ENCODE assay signal across 13 cellular contexts in the genomic region with DNA sequence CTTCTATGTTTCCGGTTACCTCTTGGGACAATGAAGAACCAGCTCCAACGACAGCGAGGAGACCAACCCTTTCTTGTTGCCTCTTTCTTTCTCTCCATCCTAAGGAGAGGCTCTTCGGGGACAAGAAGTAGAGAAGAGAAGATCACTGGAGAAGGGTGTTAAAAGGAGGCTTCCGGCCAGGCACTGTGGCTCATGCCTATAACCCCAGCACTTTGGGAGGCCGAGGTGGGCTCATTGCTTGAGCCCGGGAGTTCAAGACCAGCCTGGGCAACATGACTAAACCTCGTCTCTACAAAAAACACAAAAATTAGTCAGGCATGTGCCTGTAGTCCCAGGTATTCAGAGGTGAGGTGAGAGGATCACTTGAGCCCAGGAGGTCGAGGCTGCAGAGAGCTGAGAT.
"Had no signal": no experiment of that assay in that cellular context is flagged by ENCODE, and none has a peak within 500 bp of the region (broad histone marks: within the 10 kb centered on the region; RNA-seq: fewer than 3 reads in every experiment).

No MANE protein-coding gene starts in this region.

- H3K36me3 ChIP-seq: ascending aorta, breast epithelium, pancreas had no signal

- H3K27me3 ChIP-seq: ascending aorta, breast epithelium, pancreas had no signal

- DNase-seq: activated CD4-positive, alpha-beta T cell treated with anti-CD3 and anti-CD28 coated beads for 1 hour; activated CD8-positive, alpha-beta memory T cell treated with anti-CD3 and anti-CD28 coated beads for 24 hours; activated effector memory CD4-positive, alpha-beta T cell treated with anti-CD3 and anti-CD28 coated beads, Interleukin-2, amount 50 U/mL, for 16 hours; activated T-cell treated with anti-CD3 and anti-CD28 coated beads, Interleukin-2, amount 50 U/mL, for 72 hours; cerebellar nuclear complex; cortex of kidney; hippocampal formation; natural killer cell; pancreas; stimulated activated naive B cell treated with anti-CD40 and anti-IgM and Interleukin-4, amounts not matched to agents 10 μg/mL and 1 μg/mL and 100 μg/mL, for 72 hours had no signal

- H3K9me3 ChIP-seq: ascending aorta, breast epithelium, pancreas had no signal

- H3K4me3 ChIP-seq: ascending aorta, breast epithelium, pancreas had no signal

- H3K27ac ChIP-seq: ascending aorta, breast epithelium, pancreas, VCaP had no signal

- H3K4me1 ChIP-seq: ascending aorta, breast epithelium, pancreas had no signal
